ENCODE assay signal across 8 cellular contexts in the genomic region with DNA sequence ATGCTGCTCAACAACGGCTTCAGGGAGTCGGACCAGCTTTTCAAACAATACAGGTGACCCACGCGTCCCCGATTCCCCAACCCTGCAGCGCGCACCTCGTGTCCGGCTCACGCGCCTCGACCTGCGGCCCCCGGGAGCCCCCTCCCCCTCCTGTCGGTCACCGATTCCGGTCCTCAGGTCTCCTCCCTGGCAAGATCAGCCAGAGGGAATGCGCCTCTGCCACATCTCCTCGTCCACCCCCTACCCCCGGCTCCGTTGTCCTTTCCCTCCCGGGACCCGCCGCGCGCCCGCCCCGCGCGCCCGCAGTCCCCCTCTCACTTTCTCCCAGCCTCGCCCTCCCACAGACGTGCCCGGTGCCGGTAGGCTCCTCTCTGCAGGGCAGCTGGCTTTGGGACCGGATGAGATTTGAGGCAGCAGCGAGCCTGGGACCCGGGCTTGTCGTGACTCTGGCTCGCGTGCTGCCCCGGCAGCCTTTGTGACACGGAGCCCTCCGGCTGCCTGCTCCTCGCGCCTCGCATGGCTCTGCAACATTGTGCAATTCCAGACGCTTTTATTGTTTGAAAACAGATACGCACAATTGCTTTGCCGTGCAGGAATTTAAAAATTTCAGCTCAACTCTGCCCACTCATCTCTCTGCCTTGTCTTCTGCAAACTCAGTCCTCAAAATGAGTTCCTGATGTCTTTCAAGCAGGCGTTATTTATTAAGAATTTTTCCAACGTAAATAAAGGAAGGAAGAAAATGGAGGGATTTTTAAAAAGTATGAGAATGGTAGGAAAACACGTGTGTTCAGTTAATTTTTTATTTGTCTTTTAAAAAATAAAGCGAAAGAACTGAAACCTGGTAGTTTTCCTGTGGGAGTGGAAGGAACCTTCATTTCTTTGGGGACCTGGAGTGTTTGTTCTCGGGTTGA. TPM values are rescaled to one million over a fixed set of nuclear protein-coding genes. Genes with fewer than 3 reads are reported as not detected.
A peak's percentile ranks its signal among the peaks of the same experiment; 100 is the strongest.
DNase-seq lines count a peak whose midpoint lies in the region; ATAC-seq and TF ChIP-seq lines count a peak whose summit lies in the region.

No MANE protein-coding gene starts in this region.

- TF ChIP-seq CTCF in AG04450 (IDR thresholded peaks at IDR 0.05; ENCODE audit: low read depth, low read length) (0 out of 2 replicates have a peak, but pooled peaks have one; percentile 3), PC-9 (conservative IDR thresholded peaks at IDR 0.05) (no peak), foreskin fibroblast (IDR thresholded peaks at IDR 0.05; ENCODE audit: low read depth, low read length) (no peak), nephron (IDR thresholded peaks at IDR 0.05; ENCODE audit: unreplicated experiment in 3 of 3) (no peak), upper lobe of left lung (IDR thresholded peaks at IDR 0.05) (no peak)

- H3K4me1 Mint-ChIP-seq in nephron: peaks cover 19% of the 10 kb centered on the region

- H3K27me3 ChIP-seq in AG04450 (ENCODE audit: control insufficient read depth, insufficient read depth, low read length) (peaks cover 5% of the 10 kb centered on the region), H7 (ENCODE audit: control insufficient read depth, insufficient read depth, low read length) (peaks cover 23% of the 10 kb centered on the region; the same call in 1 of the 2 replicates), PC-9 (ENCODE audit: insufficient read depth, low read depth) (no peaks in the 10 kb centered on the region), upper lobe of left lung (no peaks in the 10 kb centered on the region)

- peak overlapping the region; percentile 84 to 95 (median 92) for H3K4me3 Mint-ChIP-seq in nephron

- peaks cover 38% of the 10 kb centered on the region for H3K79me2 ChIP-seq in PC-9 (ENCODE audit: low read depth)

- peaks cover 4% of the 10 kb centered on the region; the same call in 1 of the 2 replicates for H3K9me3 ChIP-seq in AG04450 (ENCODE audit: control insufficient read depth, insufficient read depth, low read length)
- H3K9me3 ChIP-seq in PC-9 (ENCODE audit: insufficient read depth, low read depth): no peaks in the 10 kb centered on the region
- H3K9me3 ChIP-seq in upper lobe of left lung: no peaks in the 10 kb centered on the region

- H3K9me3 Mint-ChIP-seq in nephron: no peaks in the 10 kb centered on the region

- no peaks in the 10 kb centered on the region for H3K9me2 ChIP-seq in PC-9 (ENCODE audit: insufficient read depth)

- ATAC-seq in upper lobe of left lung (ENCODE audit: low FRiP score in 2 of 2) (peak; percentile 31 to 68), HG03520 (IDR thresholded peaks at IDR 0.05; ENCODE audit: unreplicated experiment) (no peak)

- no peak for TF ChIP-seq EP300 in upper lobe of left lung (IDR thresholded peaks at IDR 0.05)

- H3K4me3 ChIP-seq in AG04450 (ENCODE audit: low read depth, low read length): peak overlapping the region; percentile 87
- peak overlapping the region; percentile 74 for H3K4me3 ChIP-seq in H7 (ENCODE audit: insufficient read depth, low read depth, low read length)
- H3K4me3 ChIP-seq in PC-9: peak overlapping the region; percentile 88
- H3K4me3 ChIP-seq in foreskin fibroblast (ENCODE audit: low read depth in 1 of 2, low read length in 2 of 2): peak overlapping the region; percentile 69 to 72
- peak overlapping the region; percentile 79 to 94 (median 84) for H3K4me3 ChIP-seq in upper lobe of left lung

- no TSS peak for BruUV-seq in PC-9 (replicated peaks; lab: Mats Ljungman, UMichigan)

- peak overlapping the region; percentile 59 to 82 (median 68) for H3K27ac Mint-ChIP-seq in nephron

- peak overlapping the region; percentile 88 for H2AFZ ChIP-seq in PC-9

- no peaks in the 10 kb centered on the region for H4K20me1 ChIP-seq in PC-9 (ENCODE audit: insufficient read depth)

- H3K36me3 ChIP-seq in H7 (replicated peaks; ENCODE audit: control insufficient read depth, insufficient read depth, low read length): peaks cover 2% of the 10 kb centered on the region; the same call in 1 of the 2 replicates
- no peaks in the 10 kb centered on the region for H3K36me3 ChIP-seq in PC-9 (ENCODE audit: low read depth)
- H3K36me3 ChIP-seq in upper lobe of left lung: no peaks in the 10 kb centered on the region

- intact Hi-C loops in PC-9 (cut with micrococcal nuclease; ENCODE audit: unreplicated experiment): no loop called here

- peaks cover 11% of the 10 kb centered on the region for H3F3A ChIP-seq in PC-9 (ENCODE audit: insufficient read depth, low read depth)

- DNase-seq in AG04450 (ENCODE audit: low read depth, low spot score) (no peak), H7 (peak; percentile 87), PC-9 (peak; percentile 19 to 46), foreskin fibroblast (peak; percentile 88 to 93), upper lobe of left lung (peak; percentile 61 to 90)
- peak in 3 of 4 experiments; percentile 23 to 40 (median 33) for DNase-seq in activated naive CD4-positive, alpha-beta T cell (lab: John Stamatoyannopoulos, UW)

- peaks cover 35% of the 10 kb centered on the region for H3K27me3 Mint-ChIP-seq in nephron (ENCODE audit: low read depth)

- POLR2A ChIA-PET in AG04450 (lab: Yijun Ruan, JAX): interaction anchor here (1.3 to 2.0 kb wide), 2 partner anchors 61 to 123 kb away, joined by 4 to 10 read pairs; a partner anchor contains a TSS
- POLR2A ChIA-PET in PC-9 (lab: Charles Lee; ENCODE audit: unreplicated experiment): no interaction called here

- peak overlapping the region; percentile 96 for H3K4me2 ChIP-seq in PC-9

- CTCF ChIA-PET in AG04450 (lab: Charles Lee) (interaction anchor here (1.2 kb wide), 1 partner anchor 104 kb away, joined by 3 read pairs; no protein-coding TSS in a partner anchor), PC-9 (lab: Charles Lee) (interaction anchor here (0.6 kb wide), 1 partner anchor 80 kb away, joined by 9 read pairs; no protein-coding TSS in a partner anchor)

- H3K27ac ChIP-seq in AG04450 (ENCODE audit: low read depth, low read length): peak overlapping the region; percentile 90
- H3K27ac ChIP-seq in PC-9: no peak overlapping the region
- peak overlapping the region; percentile 84 to 92 (median 88) for H3K27ac ChIP-seq in upper lobe of left lung

- WGBS in upper lobe of left lung, 2 donors: 2% methylated on average over 33 to 55 of the region's 55 CpGs

- H3K4me1 ChIP-seq in PC-9 (replicated peaks; ENCODE audit: insufficient read depth) (peaks cover 15% of the 10 kb centered on the region; the same call in 1 of the 2 replicates), upper lobe of left lung (peaks cover 19 to 58% (median 28%) of the 10 kb centered on the region in 4 donors)

- H3K36me3 Mint-ChIP-seq in nephron (ENCODE audit: low read depth): no peaks in the 10 kb centered on the region

- peak in 2 of 4 donors; percentile 17 for TF ChIP-seq POLR2A in upper lobe of left lung (IDR thresholded peaks at IDR 0.05)

RNA-seq across cellular contexts. Expression of a gene that starts 0.7 kb away (rescaled TPM):
- polyA plus RNA-seq in AG04450 (2011; rRNA removed): 18.6 and 24.3 TPM in 2 replicates
- 23.5 and 28.8 TPM in 2 replicates for polyA minus RNA-seq in AG04450 (2011; rRNA and poly(A)+ RNA removed)
- 16.2 and 17.4 TPM in 2 replicates for total RNA-seq in H7 (2014; rRNA removed; shearing (Covaris generic))
- total RNA-seq in PC-9 (2021) (13.0 and 15.3 TPM in 2 replicates), upper lobe of left lung (10 to 100 TPM; 12.8 to 31.5 (median 19.5) TPM)
